Comparison of ENCODE assay signal across 8 cellular contexts in genomic region chr2:128026422-128027277, GRCh38. TPM values are rescaled to one million over a fixed set of nuclear protein-coding genes. Genes with fewer than 3 reads are reported as not detected.
DNase-seq lines count a peak whose midpoint lies in the region; ATAC-seq and TF ChIP-seq lines count a peak whose summit lies in the region.

No MANE protein-coding gene starts in this region.

- H3K9me3 ChIP-seq in gastrocnemius medialis = no peaks in the 10 kb centered on the region

- peaks cover 6% of the 10 kb centered on the region for H3K36me3 Mint-ChIP-seq in activated CD4-positive, alpha-beta memory T cell treated with anti-CD3 and anti-CD28 coated beads, Interleukin-2, amount 10 ng/mL, durations not matched to agents 7 days and 5 days (ENCODE audit: low read depth)

- peaks cover 12 to 14% of the 10 kb centered on the region in 2 donors for H3K4me1 ChIP-seq in gastrocnemius medialis

- H3K36me3 ChIP-seq in GM06990 (ENCODE audit: control insufficient read depth, insufficient read depth, low read length) (no peaks in the 10 kb centered on the region; the same call in 1 of the 2 replicates), gastrocnemius medialis (no peaks in the 10 kb centered on the region)

- CTCF ChIA-PET in activated CD4-positive, alpha-beta memory T cell treated with anti-CD3 and anti-CD28 coated beads, Interleukin-2, amount 10 ng/mL, durations not matched to agents 7 days and 5 days (lab: Charles Lee) = interaction anchor here (0.7 kb wide), 1 partner anchor 64 kb away, joined by 3 read pairs; the partner anchor contains the start of gene UGGT1

- DNase-seq in GM06990 (ENCODE audit: extremely low read depth, insufficient read length) (no peak), HFF-Myc (ENCODE audit: extremely low read depth, low read depth) (no peak), hepatic stellate cell (ENCODE audit: low spot score) (peak; percentile 6), gastrocnemius medialis (no peak), NCI-H226 (no peak), ecto neural progenitor cell (ENCODE audit: low spot score) (no peak)
- no peak for DNase-seq in activated CD4-positive, alpha-beta memory T cell treated with anti-CD3 and anti-CD28 coated beads, Interleukin-2, amount 10 ng/mL, durations not matched to agents 7 days and 5 days

- H3K27me3 ChIP-seq in GM06990 (replicated peaks; ENCODE audit: control insufficient read depth, insufficient read depth, low read length) = no peaks in the 10 kb centered on the region
- H3K27me3 ChIP-seq in gastrocnemius medialis = no peaks in the 10 kb centered on the region

- H3K9me3 Mint-ChIP-seq in activated CD4-positive, alpha-beta memory T cell treated with anti-CD3 and anti-CD28 coated beads, Interleukin-2, amount 10 ng/mL, durations not matched to agents 7 days and 5 days = no peaks in the 10 kb centered on the region

- H3K27me3 Mint-ChIP-seq in activated CD4-positive, alpha-beta memory T cell treated with anti-CD3 and anti-CD28 coated beads, Interleukin-2, amount 10 ng/mL, durations not matched to agents 7 days and 5 days = peaks cover 2% of the 10 kb centered on the region

- H3K27ac Mint-ChIP-seq in activated CD4-positive, alpha-beta memory T cell treated with anti-CD3 and anti-CD28 coated beads, Interleukin-2, amount 10 ng/mL, durations not matched to agents 7 days and 5 days = peak overlapping the region; percentile 81

- no peak for TF ChIP-seq CTCF in GM06990 (IDR thresholded peaks at IDR 0.05; ENCODE audit: insufficient read depth, low read length, poor library complexity, severe bottlenecking)
- TF ChIP-seq CTCF in HFF-Myc (IDR thresholded peaks at IDR 0.05; ENCODE audit: low read depth, low read length, missing control alignments) = no peak
- no peak for TF ChIP-seq CTCF in gastrocnemius medialis (IDR thresholded peaks at IDR 0.05 in 4 of 5, conservative IDR thresholded peaks at IDR 0.05 in 1 of 5)

- POLR2A ChIA-PET in activated CD4-positive, alpha-beta memory T cell treated with anti-CD3 and anti-CD28 coated beads, Interleukin-2, amount 10 ng/mL, durations not matched to agents 7 days and 5 days (lab: Charles Lee) = interaction anchor here (1.3 kb wide), 1 partner anchor 64 kb away, joined by 3 read pairs; the partner anchor contains the start of gene UGGT1

- ATAC-seq in gastrocnemius medialis (no peak), GM18498 (IDR thresholded peaks at IDR 0.05; ENCODE audit: unreplicated experiment) (no peak)

- H3K4me3 Mint-ChIP-seq in activated CD4-positive, alpha-beta memory T cell treated with anti-CD3 and anti-CD28 coated beads, Interleukin-2, amount 10 ng/mL, durations not matched to agents 7 days and 5 days = peak overlapping the region; percentile 98

- H3K27ac ChIP-seq in gastrocnemius medialis = peak overlapping the region; percentile 85 to 99 (median 92)

- peaks cover 18% of the 10 kb centered on the region for H3K4me1 Mint-ChIP-seq in activated CD4-positive, alpha-beta memory T cell treated with anti-CD3 and anti-CD28 coated beads, Interleukin-2, amount 10 ng/mL, durations not matched to agents 7 days and 5 days

- intact Hi-C loops in gastrocnemius medialis (cut with DNase I; ENCODE audit: low total_unique reads) = loop anchor here (2.0 to 5.0 kb wide), 6 partner anchors 66 to 919 kb away; partner anchors contain the start of genes BIN1, SFT2D3 and WDR33

- peak; percentile 69 for TF ChIP-seq POLR2A in gastrocnemius medialis (IDR thresholded peaks at IDR 0.05)

- H3K4me3 ChIP-seq in GM06990 (replicated peaks; ENCODE audit: low read depth, low read length) = peak overlapping the region; percentile 86
- peak overlapping the region; percentile 79 for H3K4me3 ChIP-seq in HFF-Myc (replicated peaks; ENCODE audit: low read depth, low read length)
- peak overlapping the region; percentile 77 to 98 (median 90) for H3K4me3 ChIP-seq in gastrocnemius medialis

- in situ Hi-C loops in gastrocnemius medialis (cut with MboI; ENCODE audit: low sequenced_read_pairs in 4 of 4) = loop anchor here in 2 of 4 donors (10.0 kb wide), 1 partner anchor 142 kb away; the partner anchor contains the start of gene AMMECR1L (in 2 of the 2)

RNA-seq across cellular contexts. Expression of gene SAP130, which starts 1.2 kb away (rescaled TPM):
- 10 to 100 TPM; 36.6 to 37.5 TPM for total RNA-seq in activated CD4-positive, alpha-beta memory T cell treated with anti-CD3 and anti-CD28 coated beads, Interleukin-2, amount 10 ng/mL, durations not matched to agents 7 days and 5 days
- 10 to 100 TPM; 10.1 to 16.2 (median 11.5) TPM for total RNA-seq in gastrocnemius medialis
